20 cellular contexts compared by ENCODE assay signal in genomic region chr10:71721313-71721712, GRCh38. TPM values are rescaled to one million over a fixed set of nuclear protein-coding genes. Genes with fewer than 3 reads are reported as not detected.
DNase-seq lines count a peak whose midpoint lies in the region; ATAC-seq and TF ChIP-seq lines count a peak whose summit lies in the region.
"Had no signal": no experiment of that assay in that cellular context is flagged by ENCODE, and none has a peak within 500 bp of the region (broad histone marks: within the 10 kb centered on the region; RNA-seq: fewer than 3 reads in every experiment).

No MANE protein-coding gene starts in this region.

- H3K27ac ChIP-seq in naive thymus-derived CD4-positive, alpha-beta T cell (ENCODE audit: low read depth, low read length), result no peak overlapping the region
- H3K27ac ChIP-seq in heart left ventricle, result no peak overlapping the region
- H3K27ac ChIP-seq: 22Rv1 had no signal

- 95 to 98% (median 97%) methylated on average over 6 of the region's 6 CpGs for WGBS in heart left ventricle, 4 donors

- POLR2A ChIA-PET in naive thymus-derived CD4-positive, alpha-beta T cell (lab: Charles Lee), result interaction anchor here (0.9 to 23.5 kb wide), 3 partner anchors 6 to 21 kb away, joined by 3 to 521 read pairs (median 150); partner anchors contain the start of gene C10orf105

- no peaks in the 10 kb centered on the region for H3K9me3 Mint-ChIP-seq in T-helper 2 cell treated with Interferon-gamma antibody and Interleukin-4, amounts not matched to agents 5 μg/mL and 100 μg/mL, for 36 hours
- no peaks in the 10 kb centered on the region for H3K9me3 Mint-ChIP-seq in activated naive CD8-positive, alpha-beta T cell (ENCODE audit: low read depth)
- H3K9me3 Mint-ChIP-seq in activated naive CD8-positive, alpha-beta T cell treated with anti-CD3 and anti-CD28 coated beads, Interleukin-2, amount 50 U/mL, for 24 hours, result no peaks in the 10 kb centered on the region
- peaks cover 0 to 1% (median 0%) of the 10 kb centered on the region in 11 donors for H3K9me3 Mint-ChIP-seq in naive thymus-derived CD4-positive, alpha-beta T cell
- H3K9me3 Mint-ChIP-seq: IgD-negative memory B cell had no signal

- H3K4me1 ChIP-seq in naive thymus-derived CD4-positive, alpha-beta T cell (ENCODE audit: control insufficient read depth in 2 of 2, insufficient read depth in 2 of 2, low read length in 2 of 2), result peaks cover 25 to 39% of the 10 kb centered on the region in 2 donors
- H3K4me1 ChIP-seq in heart left ventricle, result peaks cover 0 to 41% (median 25%) of the 10 kb centered on the region in 12 donors

- H3K9me3 ChIP-seq in naive thymus-derived CD4-positive, alpha-beta T cell (ENCODE audit: control insufficient read depth in 2 of 3, low read length in 3 of 3), result no peaks in the 10 kb centered on the region
- H3K9me3 ChIP-seq in heart left ventricle, result no peaks in the 10 kb centered on the region
- H3K9me3 ChIP-seq: BE2C had no signal

- TF ChIP-seq CTCF in heart left ventricle (IDR thresholded peaks at IDR 0.05), result no peak

- no peak for ATAC-seq in activated naive CD8-positive, alpha-beta T cell treated with anti-CD3 and anti-CD28 coated beads, Interleukin-2, amount 50 U/mL, for 24 hours
- ATAC-seq in naive thymus-derived CD4-positive, alpha-beta T cell, result no peak
- ATAC-seq in GM21528 (IDR thresholded peaks at IDR 0.05; ENCODE audit: low FRiP score, unreplicated experiment), result no peak
- ATAC-seq in heart left ventricle, result no peak

- DNase-seq in T-helper 2 cell treated with Interferon-gamma antibody and Interleukin-4, amounts not matched to agents 5 μg/mL and 100 μg/mL, for 36 hours (ENCODE audit: low spot score), result no peak
- DNase-seq in T-helper 2 cell, result no peak
- DNase-seq in activated naive CD8-positive, alpha-beta T cell treated with anti-CD3 and anti-CD28 coated beads, Interleukin-2, amount 50 U/mL, for 24 hours, result no peak
- no peak for DNase-seq in naive thymus-derived CD4-positive, alpha-beta T cell
- DNase-seq in heart left ventricle, result no peak
- DNase-seq: ACHN, BE2C, NCI-H1048, NCI-H1417, NCI-H1694, NCI-H2081, NCI-H2227 treated with DMSO at 0.1 percent for 48 hours, NCI-H526 treated with DMSO at 0.1 percent for 48 hours, RPMI8226, SHP77 had no signal

- CTCF ChIA-PET in naive thymus-derived CD4-positive, alpha-beta T cell (lab: Charles Lee), result interaction anchor here (1.8 kb wide), 1 partner anchor 14 kb away, joined by 5 read pairs; no protein-coding TSS in a partner anchor

- H3K4me1 Mint-ChIP-seq in T-helper 2 cell treated with Interferon-gamma antibody and Interleukin-4, amounts not matched to agents 5 μg/mL and 100 μg/mL, for 36 hours (ENCODE audit: low read depth), result peaks cover 9% of the 10 kb centered on the region
- peaks cover 63% of the 10 kb centered on the region for H3K4me1 Mint-ChIP-seq in activated naive CD8-positive, alpha-beta T cell (ENCODE audit: low read depth)
- peaks cover 42% of the 10 kb centered on the region for H3K4me1 Mint-ChIP-seq in activated naive CD8-positive, alpha-beta T cell treated with anti-CD3 and anti-CD28 coated beads, Interleukin-2, amount 50 U/mL, for 24 hours
- H3K4me1 Mint-ChIP-seq in naive thymus-derived CD4-positive, alpha-beta T cell, result peaks cover 22 to 72% (median 39%) of the 10 kb centered on the region in 7 donors

- TF ChIP-seq POLR2A in heart left ventricle (IDR thresholded peaks at IDR 0.05), result no peak

- no peaks in the 10 kb centered on the region for H3K27me3 Mint-ChIP-seq in T-helper 2 cell treated with Interferon-gamma antibody and Interleukin-4, amounts not matched to agents 5 μg/mL and 100 μg/mL, for 36 hours (ENCODE audit: low read depth)
- no peaks in the 10 kb centered on the region for H3K27me3 Mint-ChIP-seq in activated naive CD8-positive, alpha-beta T cell
- no peaks in the 10 kb centered on the region for H3K27me3 Mint-ChIP-seq in activated naive CD8-positive, alpha-beta T cell treated with anti-CD3 and anti-CD28 coated beads, Interleukin-2, amount 50 U/mL, for 24 hours
- no peaks in the 10 kb centered on the region for H3K27me3 Mint-ChIP-seq in naive thymus-derived CD4-positive, alpha-beta T cell
- H3K27me3 Mint-ChIP-seq: IgD-negative memory B cell had no signal

- no peaks in the 10 kb centered on the region for H3K36me3 Mint-ChIP-seq in T-helper 2 cell treated with Interferon-gamma antibody and Interleukin-4, amounts not matched to agents 5 μg/mL and 100 μg/mL, for 36 hours (ENCODE audit: low read depth)
- no peaks in the 10 kb centered on the region for H3K36me3 Mint-ChIP-seq in activated naive CD8-positive, alpha-beta T cell
- H3K36me3 Mint-ChIP-seq in activated naive CD8-positive, alpha-beta T cell treated with anti-CD3 and anti-CD28 coated beads, Interleukin-2, amount 50 U/mL, for 24 hours (ENCODE audit: low read depth), result no peaks in the 10 kb centered on the region
- H3K36me3 Mint-ChIP-seq in naive thymus-derived CD4-positive, alpha-beta T cell, result no peaks in the 10 kb centered on the region
- H3K36me3 Mint-ChIP-seq: IgD-negative memory B cell had no signal

- intact Hi-C loops in naive thymus-derived CD4-positive, alpha-beta T cell (cut with micrococcal nuclease), result no loop called here
- intact Hi-C loops in heart left ventricle (cut with DNase I), result loop anchor here in 1 of 10 donors (10.0 kb wide), 1 partner anchor 407 kb away; the partner anchor contains the start of gene SLC29A3

- no peak overlapping the region for H3K4me3 Mint-ChIP-seq in T-helper 2 cell treated with Interferon-gamma antibody and Interleukin-4, amounts not matched to agents 5 μg/mL and 100 μg/mL, for 36 hours
- no peak overlapping the region for H3K4me3 Mint-ChIP-seq in activated naive CD8-positive, alpha-beta T cell
- no peak overlapping the region for H3K4me3 Mint-ChIP-seq in activated naive CD8-positive, alpha-beta T cell treated with anti-CD3 and anti-CD28 coated beads, Interleukin-2, amount 50 U/mL, for 24 hours
- no peak overlapping the region for H3K4me3 Mint-ChIP-seq in naive thymus-derived CD4-positive, alpha-beta T cell

- H3K36me3 ChIP-seq in naive thymus-derived CD4-positive, alpha-beta T cell (ENCODE audit: control insufficient read depth in 2 of 3, insufficient read depth in 3 of 3, low read length in 3 of 3), result no peaks in the 10 kb centered on the region
- H3K36me3 ChIP-seq in heart left ventricle, result no peaks in the 10 kb centered on the region
- H3K36me3 ChIP-seq: BE2C had no signal

- H3K27me3 ChIP-seq in naive thymus-derived CD4-positive, alpha-beta T cell (ENCODE audit: control insufficient read depth in 2 of 2, insufficient read depth in 2 of 2, low read length in 2 of 2), result no peaks in the 10 kb centered on the region
- no peaks in the 10 kb centered on the region for H3K27me3 ChIP-seq in heart left ventricle
- H3K27me3 ChIP-seq: BE2C had no signal

- peak overlapping the region; percentile 4 for H3K27ac Mint-ChIP-seq in T-helper 2 cell treated with Interferon-gamma antibody and Interleukin-4, amounts not matched to agents 5 μg/mL and 100 μg/mL, for 36 hours
- peak overlapping the region; percentile 51 for H3K27ac Mint-ChIP-seq in activated naive CD8-positive, alpha-beta T cell
- H3K27ac Mint-ChIP-seq in activated naive CD8-positive, alpha-beta T cell treated with anti-CD3 and anti-CD28 coated beads, Interleukin-2, amount 50 U/mL, for 24 hours, result no peak overlapping the region
- H3K27ac Mint-ChIP-seq in naive thymus-derived CD4-positive, alpha-beta T cell, result peak overlapping the region in 5 of 9 donors; percentile 14 to 84 (median 67)

- no peak overlapping the region for H3K4me3 ChIP-seq in naive thymus-derived CD4-positive, alpha-beta T cell (ENCODE audit: low read length)
- H3K4me3 ChIP-seq in heart left ventricle, result no peak overlapping the region

RNA-seq across cellular contexts. Expression of gene C10orf105, which starts 1.7 kb away (rescaled TPM):
- total RNA-seq in naive thymus-derived CD4-positive, alpha-beta T cell, result 1 to 10 TPM in 1 of 5 experiments, under 1 TPM in 4; 0.13 to 1.0 (median 0.19) TPM
- not detected for polyA plus RNA-seq in naive thymus-derived CD4-positive, alpha-beta T cell
- total RNA-seq in heart left ventricle, result under 1 TPM in 3 of 9 donors, not detected in 6; 0.05 to 0.57 (median 0.13) TPM
- under 1 TPM; 0.03 to 0.08 TPM for polyA plus RNA-seq in heart left ventricle
- total RNA-seq: NCI-H460 had no signal
- polyA plus RNA-seq: IgD-negative memory B cell had no signal

RNA-seq across cellular contexts. Expression of gene VSIR, which starts 52.0 kb away (rescaled TPM):
- 100 to 1,000 TPM in 3 of 5 experiments, 10 to 100 TPM in 2; 91.1 to 271 (median 101) TPM for total RNA-seq in naive thymus-derived CD4-positive, alpha-beta T cell
- 100 to 1,000 TPM; 220 to 300 TPM for polyA plus RNA-seq in naive thymus-derived CD4-positive, alpha-beta T cell
- 100 to 1,000 TPM in 1 of 9 donors, 10 to 100 TPM in 8; 32.6 to 103 (median 83.2) TPM for total RNA-seq in heart left ventricle
- 100 to 1,000 TPM in 1 of 2 donors, 10 to 100 TPM in 1; 56.7 to 181 TPM for polyA plus RNA-seq in heart left ventricle
